ENCODE assay signal across 13 cellular contexts in the genomic region with DNA sequence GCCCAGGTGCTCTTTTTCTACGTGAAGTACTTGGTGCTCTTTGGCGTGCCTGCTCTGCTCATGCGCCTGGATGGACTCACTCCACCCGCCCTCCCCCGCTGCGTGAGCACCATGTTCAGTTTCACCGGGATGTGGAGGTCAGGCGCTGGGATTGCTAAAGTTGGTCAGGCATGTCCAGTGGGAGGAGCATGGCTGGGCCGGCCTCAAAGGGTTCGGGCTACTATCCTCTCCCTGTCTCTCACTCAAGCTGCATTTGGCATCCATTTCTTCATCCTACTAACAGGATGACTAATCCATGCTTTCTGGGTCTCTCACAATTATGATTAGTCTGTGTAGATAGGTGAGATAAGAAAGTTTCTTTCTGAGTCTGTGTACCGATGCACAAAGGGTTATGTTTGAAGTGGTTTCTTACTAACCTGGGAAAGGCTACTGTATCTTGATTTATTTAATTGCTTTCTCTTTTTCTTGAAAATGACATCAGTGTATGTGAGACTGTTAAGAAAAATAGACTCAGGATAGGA.
A peak's percentile ranks its signal among the peaks of the same experiment; 100 is the strongest.
DNase-seq lines count a peak whose midpoint lies in the region; ATAC-seq and TF ChIP-seq lines count a peak whose summit lies in the region.
"Had no signal": no experiment of that assay in that cellular context is flagged by ENCODE, and none has a peak within 500 bp of the region (broad histone marks: within the 10 kb centered on the region; RNA-seq: fewer than 3 reads in every experiment).

No MANE protein-coding gene starts in this region.

- POLR2A ChIA-PET in IMR-90 (lab: Charles Lee; ENCODE audit: unreplicated experiment): no interaction called here

- no peak overlapping the region for H3K4me3 ChIP-seq in IMR-90 (ENCODE audit: insufficient read depth, low read depth, low read length)

- no peak overlapping the region for H3K4me3 Mint-ChIP-seq in activated CD8-positive, alpha-beta memory T cell treated with anti-CD3 and anti-CD28 coated beads, Interleukin-2, amount 10 ng/mL, durations not matched to agents 7 days and 5 days
- peak overlapping the region; percentile 55 for H3K4me3 Mint-ChIP-seq in activated T-helper 17 cell treated with anti-CD3 and anti-CD28 coated beads, Interleukin-2, amount 50 U/mL, for 72 hours
- H3K4me3 Mint-ChIP-seq in stimulated activated effector memory CD8-positive, alpha-beta T cell treated with anti-CD3 and anti-CD28 coated beads, Interleukin-12 subunit alpha, Interleukin-12 subunit beta, amount 100 ng/mL, for 72 hours: no peak overlapping the region
- H3K4me3 Mint-ChIP-seq in chondrocyte (ENCODE audit: unreplicated experiment): no peak overlapping the region
- H3K4me3 Mint-ChIP-seq: brain; T-helper 1 cell treated with Interleukin-12 subunit alpha and Interleukin-12 subunit beta and Interleukin-4 antibody, amounts not matched to agents 30 μg/mL and 1 μg/mL, for 36 hours had no signal

- no peaks in the 10 kb centered on the region for H3K36me3 ChIP-seq in IMR-90 (ENCODE audit: control insufficient read depth, insufficient read depth, low read length)
- H3K36me3 ChIP-seq: neutrophil had no signal

- no peak overlapping the region for H3K23ac ChIP-seq in IMR-90 (ENCODE audit: low read depth, low read length)

- H3K4ac ChIP-seq in IMR-90 (ENCODE audit: low read depth, low read length): no peak overlapping the region

- CTCF ChIA-PET in activated CD8-positive, alpha-beta memory T cell treated with anti-CD3 and anti-CD28 coated beads, Interleukin-2, amount 10 ng/mL, durations not matched to agents 7 days and 5 days (lab: Charles Lee): no interaction called here
- CTCF ChIA-PET in IMR-90 (lab: Yijun Ruan, JAX): no interaction called here

- H3K4me1 Mint-ChIP-seq in activated CD8-positive, alpha-beta memory T cell treated with anti-CD3 and anti-CD28 coated beads, Interleukin-2, amount 10 ng/mL, durations not matched to agents 7 days and 5 days: peaks cover 19% of the 10 kb centered on the region
- H3K4me1 Mint-ChIP-seq in activated T-helper 17 cell treated with anti-CD3 and anti-CD28 coated beads, Interleukin-2, amount 50 U/mL, for 72 hours: peaks cover 12% of the 10 kb centered on the region
- peaks cover 7% of the 10 kb centered on the region for H3K4me1 Mint-ChIP-seq in stimulated activated effector memory CD8-positive, alpha-beta T cell treated with anti-CD3 and anti-CD28 coated beads, Interleukin-12 subunit alpha, Interleukin-12 subunit beta, amount 100 ng/mL, for 72 hours
- no peaks in the 10 kb centered on the region for H3K4me1 Mint-ChIP-seq in chondrocyte (ENCODE audit: low read depth)

- H4K20me1 ChIP-seq in IMR-90 (ENCODE audit: insufficient read depth, low read length): no peaks in the 10 kb centered on the region

- H3K56ac ChIP-seq in IMR-90 (ENCODE audit: extremely low read depth, insufficient read depth, low read length): no peak overlapping the region

- in situ Hi-C loops in IMR-90 (cut with MboI; ENCODE audit: low sequenced_read_pairs): no loop called here

- H3K27me3 Mint-ChIP-seq in activated CD8-positive, alpha-beta memory T cell treated with anti-CD3 and anti-CD28 coated beads, Interleukin-2, amount 10 ng/mL, durations not matched to agents 7 days and 5 days: peaks cover 6% of the 10 kb centered on the region
- H3K27me3 Mint-ChIP-seq in activated T-helper 17 cell treated with anti-CD3 and anti-CD28 coated beads, Interleukin-2, amount 50 U/mL, for 72 hours: no peaks in the 10 kb centered on the region
- no peaks in the 10 kb centered on the region for H3K27me3 Mint-ChIP-seq in chondrocyte (ENCODE audit: low read depth)
- H3K27me3 Mint-ChIP-seq: brain had no signal

- H3K14ac ChIP-seq in IMR-90 (replicated peaks; ENCODE audit: low read depth, low read length): no peak overlapping the region

- dilution Hi-C loops in IMR-90 (cut with HindIII; ENCODE audit: low sequenced_read_pairs, unreplicated experiment): no loop called here

- H2BK20ac ChIP-seq in IMR-90 (ENCODE audit: low read depth, low read length): no peak overlapping the region

- WGBS in IMR-90 (ENCODE audit: extremely low coverage in 2 of 2, insufficient read length in 1 of 2), 2 experiments: no CpG with 5 or more reads among the region's 11 CpGs

- H2AK5ac ChIP-seq in IMR-90 (ENCODE audit: low read depth, low read length): no peak overlapping the region

- no peak overlapping the region for H3K18ac ChIP-seq in IMR-90 (ENCODE audit: low read depth, low read length)

- no peak overlapping the region for H2BK120ac ChIP-seq in IMR-90 (ENCODE audit: low read depth, low read length)

- ATAC-seq in activated CD8-positive, alpha-beta memory T cell treated with anti-CD3 and anti-CD28 coated beads, Interleukin-2, amount 10 ng/mL, durations not matched to agents 7 days and 5 days: peak; percentile 84
- peak; percentile 64; the same call in 1 of the 2 replicates for ATAC-seq in IMR-90 (ENCODE audit: low read depth)
- peak; percentile 95 for ATAC-seq in activated T-helper 17 cell treated with anti-CD3 and anti-CD28 coated beads, Interleukin-2, amount 50 U/mL, for 72 hours (replicated peaks)
- peak; percentile 96 for ATAC-seq in stimulated activated effector memory CD8-positive, alpha-beta T cell treated with anti-CD3 and anti-CD28 coated beads, Interleukin-12 subunit alpha, Interleukin-12 subunit beta, amount 100 ng/mL, for 72 hours

- TF ChIP-seq POLR2A in IMR-90 (IDR thresholded peaks at IDR 0.05; ENCODE audit: low read depth, low read length): no peak

- intact Hi-C loops in IMR-90 (cut with micrococcal nuclease): no loop called here

- H2AFZ ChIP-seq in IMR-90 (replicated peaks; ENCODE audit: low read length, poor library complexity): no peak overlapping the region

- H3K27me3 ChIP-seq in IMR-90 (ENCODE audit: control insufficient read depth, insufficient read depth, low read length): no peaks in the 10 kb centered on the region
- H3K27me3 ChIP-seq: neutrophil had no signal

- H3K9me1 ChIP-seq in IMR-90 (ENCODE audit: insufficient read depth, low read length): no peaks in the 10 kb centered on the region

- BruUV-seq in IMR-90 (replicated peaks; lab: Mats Ljungman, UMichigan): no TSS peak

- no peak for TF ChIP-seq CTCF in IMR-90 (conservative IDR thresholded peaks at IDR 0.05; ENCODE audit: low read depth, low read length)
- no peak for TF ChIP-seq CTCF in chondrocyte (IDR thresholded peaks at IDR 0.05)

- DNase-seq in activated CD8-positive, alpha-beta memory T cell treated with anti-CD3 and anti-CD28 coated beads, Interleukin-2, amount 10 ng/mL, durations not matched to agents 7 days and 5 days: no peak
- no peak for DNase-seq in activated CD8-positive, alpha-beta memory T cell treated with anti-CD3 and anti-CD28 coated beads for 24 hours
- DNase-seq in IMR-90 (peak; percentile 44), mesenteric fat pad (ENCODE audit: low spot score) (no peak), chondrocyte (ENCODE audit: low spot score) (no peak), HCEC 1CT (no peak)
- DNase-seq in stimulated activated effector memory CD8-positive, alpha-beta T cell treated with anti-CD3 and anti-CD28 coated beads, Interleukin-12 subunit alpha, Interleukin-12 subunit beta, amount 100 ng/mL, for 72 hours (ENCODE audit: low spot score in 2 of 2): peak in 1 of 2 donors; percentile 55
- DNase-seq: head of caudate nucleus, NCI-H1048 had no signal

- no peak overlapping the region for H3K9ac ChIP-seq in IMR-90 (ENCODE audit: low read depth, low read length)

- H2BK15ac ChIP-seq in IMR-90 (ENCODE audit: low read depth, low read length): no peak overlapping the region

- H3K27ac Mint-ChIP-seq in activated CD8-positive, alpha-beta memory T cell treated with anti-CD3 and anti-CD28 coated beads, Interleukin-2, amount 10 ng/mL, durations not matched to agents 7 days and 5 days: no peak overlapping the region
- no peak overlapping the region for H3K27ac Mint-ChIP-seq in activated T-helper 17 cell treated with anti-CD3 and anti-CD28 coated beads, Interleukin-2, amount 50 U/mL, for 72 hours
- H3K27ac Mint-ChIP-seq in stimulated activated effector memory CD8-positive, alpha-beta T cell treated with anti-CD3 and anti-CD28 coated beads, Interleukin-12 subunit alpha, Interleukin-12 subunit beta, amount 100 ng/mL, for 72 hours: no peak overlapping the region
- H3K27ac Mint-ChIP-seq in chondrocyte (ENCODE audit: unreplicated experiment): no peak overlapping the region
- H3K27ac Mint-ChIP-seq: brain; T-helper 1 cell treated with Interleukin-12 subunit alpha and Interleukin-12 subunit beta and Interleukin-4 antibody, amounts not matched to agents 30 μg/mL and 1 μg/mL, for 36 hours had no signal

- H4K91ac ChIP-seq in IMR-90 (ENCODE audit: insufficient read depth, low read depth, low read length): no peak overlapping the region

- no peak overlapping the region for H4K8ac ChIP-seq in IMR-90 (ENCODE audit: low read depth in 2 of 2, low read length in 2 of 2)

- no peak overlapping the region for H3K4me2 ChIP-seq in IMR-90 (ENCODE audit: low read depth, low read length)

- H3K9me3 ChIP-seq in IMR-90 (ENCODE audit: control insufficient read depth, insufficient read depth, low read length): no peaks in the 10 kb centered on the region
- H3K9me3 ChIP-seq: neutrophil had no signal

- H3K36me3 Mint-ChIP-seq in activated CD8-positive, alpha-beta memory T cell treated with anti-CD3 and anti-CD28 coated beads, Interleukin-2, amount 10 ng/mL, durations not matched to agents 7 days and 5 days: no peaks in the 10 kb centered on the region
- peaks cover 6% of the 10 kb centered on the region for H3K36me3 Mint-ChIP-seq in activated T-helper 17 cell treated with anti-CD3 and anti-CD28 coated beads, Interleukin-2, amount 50 U/mL, for 72 hours (ENCODE audit: low read depth)
- peaks cover 4% of the 10 kb centered on the region for H3K36me3 Mint-ChIP-seq in stimulated activated effector memory CD8-positive, alpha-beta T cell treated with anti-CD3 and anti-CD28 coated beads, Interleukin-12 subunit alpha, Interleukin-12 subunit beta, amount 100 ng/mL, for 72 hours
- H3K36me3 Mint-ChIP-seq in chondrocyte (ENCODE audit: low read depth): peaks cover 2% of the 10 kb centered on the region
- H3K36me3 Mint-ChIP-seq: brain had no signal

- no peak overlapping the region for H2AK9ac ChIP-seq in IMR-90 (replicated peaks; ENCODE audit: low read depth, low read length, poor library complexity)

- H2BK5ac ChIP-seq in IMR-90 (ENCODE audit: low read depth, low read length, poor library complexity, severe bottlenecking): no peak overlapping the region

- TF ChIP-seq RAD21 in IMR-90 (IDR thresholded peaks at IDR 0.05; ENCODE audit: low read length): no peak

- no peaks in the 10 kb centered on the region for H3K9me3 Mint-ChIP-seq in activated CD8-positive, alpha-beta memory T cell treated with anti-CD3 and anti-CD28 coated beads, Interleukin-2, amount 10 ng/mL, durations not matched to agents 7 days and 5 days (ENCODE audit: low read depth)
- H3K9me3 Mint-ChIP-seq in activated T-helper 17 cell treated with anti-CD3 and anti-CD28 coated beads, Interleukin-2, amount 50 U/mL, for 72 hours: no peaks in the 10 kb centered on the region
- no peaks in the 10 kb centered on the region for H3K9me3 Mint-ChIP-seq in stimulated activated effector memory CD8-positive, alpha-beta T cell treated with anti-CD3 and anti-CD28 coated beads, Interleukin-12 subunit alpha, Interleukin-12 subunit beta, amount 100 ng/mL, for 72 hours
- H3K9me3 Mint-ChIP-seq in chondrocyte (ENCODE audit: low read depth): no peaks in the 10 kb centered on the region
- H3K9me3 Mint-ChIP-seq: brain; T-helper 1 cell treated with Interleukin-12 subunit alpha and Interleukin-12 subunit beta and Interleukin-4 antibody, amounts not matched to agents 30 μg/mL and 1 μg/mL, for 36 hours had no signal

- no peaks in the 10 kb centered on the region for H3K4me1 ChIP-seq in IMR-90 (ENCODE audit: control insufficient read depth, insufficient read depth, low read length)

- H3K79me1 ChIP-seq in IMR-90 (ENCODE audit: low read depth in 1 of 2, low read length in 2 of 2): no peaks in the 10 kb centered on the region

- no peak overlapping the region for H4K5ac ChIP-seq in IMR-90 (ENCODE audit: low read depth, low read length)

- H3K27ac ChIP-seq in IMR-90 (ENCODE audit: insufficient read depth, low read length): no peak overlapping the region
- H3K27ac ChIP-seq: neutrophil had no signal
